15 cellular contexts compared by ENCODE assay signal in genomic region chr2:96924775-96925747, GRCh38. TPM values are rescaled to one million over a fixed set of nuclear protein-coding genes. Genes with fewer than 3 reads are reported as not detected.
DNase-seq lines count a peak whose midpoint lies in the region; ATAC-seq, FAIRE-seq and TF ChIP-seq lines count a peak whose summit lies in the region.
"Had no signal": no experiment of that assay in that cellular context is flagged by ENCODE, and none has a peak within 500 bp of the region (broad histone marks: within the 10 kb centered on the region; RNA-seq: fewer than 3 reads in every experiment).

No MANE protein-coding gene starts in this region.

- H3K27me3 ChIP-seq in astrocyte (ENCODE audit: insufficient read depth, low read length) = peaks cover 22% of the 10 kb centered on the region
- H3K27me3 ChIP-seq: left lung had no signal

- no peak for FAIRE-seq in astrocyte (lab: Jason Lieb, UNC)
- FAIRE-seq: colon had no signal

- H3K4me3 Mint-ChIP-seq in CD14-positive monocyte (peak overlapping the region; percentile 2 to 7), astrocyte (ENCODE audit: unreplicated experiment) (no peak overlapping the region)

- DNase-seq in CD14-positive monocyte (ENCODE audit: low spot score) = peak; percentile 30
- peak; percentile 42 for DNase-seq in activated CD4-positive, alpha-beta T cell treated with anti-CD3 and anti-CD28 coated beads for 48 hours
- DNase-seq in astrocyte (ENCODE audit: low read depth) = no peak
- DNase-seq in posterior vena cava (ENCODE audit: low spot score) = peak; percentile 51
- no peak for DNase-seq in OCI-M1 (lab: John Stamatoyannopoulos, UW)
- no peak for DNase-seq in GM19238 (ENCODE audit: insufficient read length, low spot score)
- no peak for DNase-seq in DMS 273 treated with DMSO at 0.1 percent for 48 hours (lab: John Stamatoyannopoulos, UW)
- DNase-seq: foreskin melanocyte, H7, KG1, NCI-H2171 had no signal

- H3K9me3 Mint-ChIP-seq in CD14-positive monocyte (no peaks in the 10 kb centered on the region), astrocyte (ENCODE audit: unreplicated experiment) (peaks cover 8% of the 10 kb centered on the region)

- H3K4me3 ChIP-seq in astrocyte (ENCODE audit: insufficient read depth, low read depth, low read length) = no peak overlapping the region
- H3K4me3 ChIP-seq: left lung had no signal

- no peak overlapping the region for H3K9ac ChIP-seq in astrocyte (ENCODE audit: low read length)
- H3K9ac ChIP-seq: parathyroid adenoma had no signal

- no peaks in the 10 kb centered on the region for H3K36me3 ChIP-seq in astrocyte (ENCODE audit: insufficient read depth, low read length)
- H3K36me3 ChIP-seq: left lung had no signal

- H3K27me3 Mint-ChIP-seq in CD14-positive monocyte (ENCODE audit: low read depth in 3 of 3) = peaks cover 11 to 22% (median 20%) of the 10 kb centered on the region in 3 donors
- H3K27me3 Mint-ChIP-seq in astrocyte (ENCODE audit: low read depth, unreplicated experiment) = peaks cover 73% of the 10 kb centered on the region

- H4K20me1 ChIP-seq in astrocyte (ENCODE audit: insufficient read depth, low read length) = no peaks in the 10 kb centered on the region

- no peak overlapping the region for H3K4me2 ChIP-seq in astrocyte (ENCODE audit: low read length)

- no peaks in the 10 kb centered on the region for H3K9me3 ChIP-seq in astrocyte (ENCODE audit: insufficient read depth, low read depth, low read length)
- H3K9me3 ChIP-seq: left lung had no signal

- no peaks in the 10 kb centered on the region for H3K79me2 ChIP-seq in astrocyte (ENCODE audit: insufficient read depth, low read length)
- H3K79me2 ChIP-seq: parathyroid adenoma had no signal

- no peaks in the 10 kb centered on the region for H3K4me1 ChIP-seq in astrocyte (ENCODE audit: insufficient read depth, low read length)
- H3K4me1 ChIP-seq: left lung had no signal

- intact Hi-C loops in CD14-positive monocyte (cut with micrococcal nuclease) = no loop called here
- intact Hi-C loops in posterior vena cava (cut with DNase I) = no loop called here

- H3K4me1 Mint-ChIP-seq in CD14-positive monocyte (peaks cover 5% of the 10 kb centered on the region), astrocyte (ENCODE audit: low read depth, unreplicated experiment) (no peaks in the 10 kb centered on the region)

- no peaks in the 10 kb centered on the region for H3K36me3 Mint-ChIP-seq in CD14-positive monocyte
- H3K36me3 Mint-ChIP-seq in astrocyte (ENCODE audit: low read depth, unreplicated experiment) = peaks cover 4% of the 10 kb centered on the region

- TF ChIP-seq CTCF in CD14-positive monocyte (IDR thresholded peaks at IDR 0.05) (no peak), astrocyte (IDR thresholded peaks at IDR 0.05; ENCODE audit: insufficient read depth, low read depth, low read length) (no peak)

- no peak overlapping the region for H2AFZ ChIP-seq in astrocyte (ENCODE audit: low read depth, low read length)

- ATAC-seq in GM19023 (IDR thresholded peaks at IDR 0.05; ENCODE audit: unreplicated experiment) = no peak
- ATAC-seq: left lung had no signal

- no peak overlapping the region for H3K27ac Mint-ChIP-seq in CD14-positive monocyte
- H3K27ac Mint-ChIP-seq in astrocyte (ENCODE audit: unreplicated experiment) = peak overlapping the region; percentile 83

- no peak overlapping the region for H3K27ac ChIP-seq in astrocyte (ENCODE audit: low read depth, low read length)
- H3K27ac ChIP-seq: left lung, parathyroid adenoma had no signal

RNA-seq across cellular contexts. Expression of gene SEMA4C, which starts 55.2 kb away (rescaled TPM):
- under 1 TPM; 0.08 to 0.21 TPM for polyA plus RNA-seq in CD14-positive monocyte
- total RNA-seq in astrocyte = 30.7 and 32.8 TPM in 2 replicates
- 10 to 100 TPM; 35.0 to 41.6 TPM for total RNA-seq in posterior vena cava

Comparison
In these comparisons a context has a peak if more than half of its experiments do, and no peak if none do; other contexts are left out.
1. DNase-seq: peak in CD14-positive monocyte (single experiment), activated CD4-positive, alpha-beta T cell treated with anti-CD3 and anti-CD28 coated beads for 48 hours (single experiment) and posterior vena cava (single experiment); none in astrocyte (single experiment), OCI-M1 (single experiment), GM19238 (single experiment) and DMS 273 treated with DMSO at 0.1 percent for 48 hours (single experiment).